ENCODE assay signal across 8 cellular contexts in the genomic region with DNA sequence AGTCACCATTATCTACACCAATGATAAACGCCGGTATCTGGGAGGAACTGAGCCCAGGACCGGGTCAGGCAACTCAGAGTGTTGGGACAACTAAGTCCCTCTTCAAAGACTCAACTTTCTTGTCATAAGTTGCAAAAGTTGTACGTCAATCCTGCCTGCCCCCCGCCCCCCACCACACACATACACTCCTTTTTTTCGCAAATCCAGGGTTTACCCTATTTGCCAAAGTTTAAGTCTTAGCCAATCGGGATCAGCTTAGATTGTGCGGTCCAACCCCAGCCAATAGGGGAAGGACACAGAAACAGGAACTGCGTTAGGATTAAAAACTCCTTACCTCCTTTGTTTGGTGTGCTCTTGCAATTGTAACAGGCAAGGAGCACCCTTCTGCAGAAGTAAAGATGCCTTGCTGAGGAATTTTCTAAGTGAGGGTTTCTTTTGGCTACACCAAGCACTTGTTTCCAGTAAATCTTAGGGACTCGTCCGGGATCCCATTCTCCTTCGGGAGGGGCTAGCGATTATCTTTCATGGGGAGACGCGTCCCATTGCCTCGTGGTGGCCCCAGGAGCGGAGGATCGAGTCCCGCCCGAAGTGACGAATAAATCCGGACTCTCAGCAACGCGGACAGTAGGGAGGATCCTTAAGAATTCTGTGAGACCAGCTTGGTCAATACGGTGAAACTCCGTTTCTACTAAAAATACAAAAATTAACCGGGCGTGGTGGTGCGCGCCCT.
A peak's percentile ranks its signal among the peaks of the same experiment; 100 is the strongest.
DNase-seq lines count a peak whose midpoint lies in the region; ATAC-seq, FAIRE-seq and TF ChIP-seq lines count a peak whose summit lies in the region.

No MANE protein-coding gene starts in this region.

- TF ChIP-seq CTCF in NB4 (IDR thresholded peaks at IDR 0.05; ENCODE audit: low read depth, low read length) (no peak), VCaP (conservative IDR thresholded peaks at IDR 0.05) (peak; percentile 32), H1 (IDR thresholded peaks at IDR 0.05; ENCODE audit: control extremely low read depth in 1 of 3, insufficient read depth in 1 of 3, low read depth in 1 of 3, low read length in 3 of 3) (no peak)

- peak; percentile 76 for ATAC-seq in activated CD4-positive, alpha-beta T cell treated with anti-CD3 and anti-CD28 coated beads for 36 hours

- CTCF ChIA-PET in activated CD4-positive, alpha-beta T cell treated with anti-CD3 and anti-CD28 coated beads for 36 hours (lab: Charles Lee) = interaction anchor here (0.6 to 3.2 kb wide), 15 partner anchors 9 to 724 kb away, joined by 3 to 11 read pairs (median 3); no protein-coding TSS in a partner anchor
- CTCF ChIA-PET in HEK293T (lab: Yijun Ruan, JAX) (interaction anchor here (0.8 to 2.8 kb wide), 2 partner anchors 9 to 367 kb away, joined by 5 to 14 read pairs; no protein-coding TSS in a partner anchor), H1 (lab: Charles Lee; ENCODE audit: partially characterized antibody) (interaction anchor here (0.9 to 2.2 kb wide), 12 partner anchors 8 to 574 kb away, joined by 3 to 8 read pairs (median 4); a partner anchor contains a TSS)

- TF ChIP-seq RAD21 in H1 (IDR thresholded peaks at IDR 0.05 in 1 of 2, conservative IDR thresholded peaks at IDR 0.05 in 1 of 2; ENCODE audit: low read depth in 2 of 2, low read length in 2 of 2) = no peak

- H3K27ac ChIP-seq in VCaP (peak overlapping the region; percentile 81), H1 (ENCODE audit: low read depth, low read length) (peak overlapping the region; percentile 89), mesendoderm (ENCODE audit: low read depth, low read length) (peak overlapping the region; percentile 80)

- no peaks in the 10 kb centered on the region for H3K27me3 ChIP-seq in H1 (replicated peaks in 1 of 4; ENCODE audit: control insufficient read depth in 3 of 4, extremely low read depth in 1 of 4, insufficient read depth in 3 of 4, low read length in 3 of 4)
- H3K27me3 ChIP-seq in mesendoderm (ENCODE audit: insufficient read depth, low read length, poor library complexity) = no peaks in the 10 kb centered on the region

- TF ChIP-seq EP300 in H1 (IDR thresholded peaks at IDR 0.05; ENCODE audit: borderline replicate concordance in 1 of 2, low read depth in 2 of 2, low read length in 2 of 2) = no peak

- TF ChIP-seq POLR2A in NB4 (IDR thresholded peaks at IDR 0.05; ENCODE audit: extremely low read depth, insufficient read length) (peak; percentile 28), H1 (IDR thresholded peaks at IDR 0.05; ENCODE audit: control extremely low read depth in 1 of 2, low read depth in 2 of 2, low read length in 2 of 2) (peak; percentile 64 to 70)

- H2BK15ac ChIP-seq in H1 (ENCODE audit: low read length) = no peak overlapping the region
- H2BK15ac ChIP-seq in mesendoderm (replicated peaks; ENCODE audit: low read depth) = no peak overlapping the region

- H4K5ac ChIP-seq in H1 (ENCODE audit: insufficient read length, low read depth, low read length) = peak overlapping the region; percentile 53
- H4K5ac ChIP-seq in mesendoderm (ENCODE audit: low read length) = peak overlapping the region; percentile 77

- H3K4me2 ChIP-seq in H1 (ENCODE audit: insufficient read depth in 1 of 2, low read depth in 2 of 2, low read length in 2 of 2) = peak overlapping the region; percentile 76 to 79
- peak overlapping the region; percentile 74 for H3K4me2 ChIP-seq in mesendoderm (ENCODE audit: low read length)

- H4K8ac ChIP-seq in H1 (ENCODE audit: extremely low read depth, insufficient read depth, low read length) (peak overlapping the region; percentile 9; the same call in 1 of the 2 replicates), mesendoderm (ENCODE audit: low read depth, low read length) (peak overlapping the region; percentile 91)

- no peak overlapping the region for H3K14ac ChIP-seq in H1 (ENCODE audit: insufficient read length)

- no peak overlapping the region for H3K56ac ChIP-seq in H1 (replicated peaks; ENCODE audit: insufficient read length, low read depth, low read length)
- H3K56ac ChIP-seq in mesendoderm (ENCODE audit: low read length) = peak overlapping the region; percentile 95

- no peaks in the 10 kb centered on the region for H4K20me1 ChIP-seq in H1 (replicated peaks in 1 of 2; ENCODE audit: control insufficient read depth in 1 of 2, insufficient read depth in 2 of 2, low read length in 2 of 2)

- 1% methylated on average over 30 of the region's 30 CpGs; no CpG with 5 or more reads in 1 of the 2 experiments for WGBS in H1 (ENCODE audit: extremely low coverage in 1 of 2, insufficient coverage in 1 of 2, insufficient read length in 1 of 2, insufficient replicate concordance in 2 of 2, low coverage in 1 of 2, low lambda C conversion rate in 2 of 2, missing lambda C conversion rate in 1 of 2), 2 experiments
- no CpG with 5 or more reads among the region's 30 CpGs for WGBS in mesendoderm (ENCODE audit: extremely low coverage, insufficient coverage, low lambda C conversion rate)

- H2BK120ac ChIP-seq in H1 (replicated peaks; ENCODE audit: low read depth, low read length) (no peak overlapping the region), mesendoderm (ENCODE audit: low read depth, low read length) (no peak overlapping the region)

- peaks cover 6% of the 10 kb centered on the region for H3K23me2 ChIP-seq in H1 (ENCODE audit: low read depth, low read length)

- no peaks in the 10 kb centered on the region for H3K9me3 Mint-ChIP-seq in activated CD4-positive, alpha-beta T cell treated with anti-CD3 and anti-CD28 coated beads for 36 hours (ENCODE audit: low read depth)

- H2AK5ac ChIP-seq in H1 (ENCODE audit: low read depth, low read length) (no peak overlapping the region), mesendoderm (ENCODE audit: low read length) (no peak overlapping the region)

- H2BK12ac ChIP-seq in H1 (ENCODE audit: low read depth, low read length) = 0 out of 2 replicates have a peak overlapping the region, but pooled peaks have one; percentile 23

- H3K9me3 ChIP-seq in H1 (ENCODE audit: insufficient read depth in 2 of 2, low read depth in 1 of 2, low read length in 1 of 2) = no peaks in the 10 kb centered on the region

- H3K27me3 Mint-ChIP-seq in activated CD4-positive, alpha-beta T cell treated with anti-CD3 and anti-CD28 coated beads for 36 hours = no peaks in the 10 kb centered on the region

- H2BK20ac ChIP-seq in H1 (ENCODE audit: low read length) = no peak overlapping the region

- H2AFZ ChIP-seq in H1 (ENCODE audit: low read length) = peak overlapping the region; percentile 98; the same call in 1 of the 2 replicates

- peaks cover 2% of the 10 kb centered on the region for H3K4me1 Mint-ChIP-seq in activated CD4-positive, alpha-beta T cell treated with anti-CD3 and anti-CD28 coated beads for 36 hours

- H3K4me3 Mint-ChIP-seq in activated CD4-positive, alpha-beta T cell treated with anti-CD3 and anti-CD28 coated beads for 36 hours = peak overlapping the region; percentile 88

- H3K36me3 ChIP-seq in H1 (ENCODE audit: control insufficient read depth in 2 of 4, insufficient read depth in 4 of 4, low read length in 3 of 4) (no peaks in the 10 kb centered on the region), mesendoderm (ENCODE audit: control insufficient read depth, insufficient read depth, low read length) (no peaks in the 10 kb centered on the region)

- H3K23ac ChIP-seq in H1 (ENCODE audit: insufficient read length) (no peak overlapping the region), mesendoderm (ENCODE audit: low read length) (no peak overlapping the region)

- H3K4ac ChIP-seq in H1 (replicated peaks; ENCODE audit: insufficient read length, low read depth, low read length) = no peak overlapping the region
- H3K4ac ChIP-seq in mesendoderm (ENCODE audit: low read depth, low read length) = peak overlapping the region; percentile 88

- no peaks in the 10 kb centered on the region for H3K36me3 Mint-ChIP-seq in activated CD4-positive, alpha-beta T cell treated with anti-CD3 and anti-CD28 coated beads for 36 hours (ENCODE audit: low read depth)

- peak; percentile 68 for DNase-seq in activated CD4-positive, alpha-beta T cell treated with anti-CD3 and anti-CD28 coated beads for 36 hours
- no peak for DNase-seq in activated CD4-positive, alpha-beta T cell treated with anti-CD3 and anti-CD28 coated beads for 1 hour
- DNase-seq in HEK293T (ENCODE audit: extremely low spot score) = no peak
- peak; percentile 81 for DNase-seq in NB4 (ENCODE audit: low read depth)
- no peak for DNase-seq in H1 (ENCODE audit: low read depth in 1 of 2, low spot score in 2 of 2)
- peak; percentile 93 for DNase-seq in mesendoderm
- peak; percentile 79 for DNase-seq in stromal cell of bone marrow (ENCODE audit: low read depth)

- peak overlapping the region; percentile 9 to 94 (median 80) for H3K9ac ChIP-seq in H1 (replicated peaks in 1 of 4; ENCODE audit: extremely low read depth in 1 of 4, low read depth in 3 of 4, low read length in 3 of 4)
- H3K9ac ChIP-seq in mesendoderm (ENCODE audit: low read length) = peak overlapping the region; percentile 97

- peak overlapping the region; percentile 99 for H3K4me3 ChIP-seq in NB4 (ENCODE audit: low read depth, low read length)
- H3K4me3 ChIP-seq in H1 (ENCODE audit: extremely low read depth in 1 of 4, insufficient read depth in 2 of 4, low read depth in 3 of 4, low read length in 4 of 4) = peak overlapping the region; percentile 96 to 100 (median 100)
- peak overlapping the region; percentile 92 for H3K4me3 ChIP-seq in mesendoderm (ENCODE audit: low read length)

- H2BK5ac ChIP-seq in H1 (ENCODE audit: low read depth, low read length) (peak overlapping the region; percentile 88), mesendoderm (ENCODE audit: low read length) (peak overlapping the region; percentile 72)

- H3K79me1 ChIP-seq in H1 (ENCODE audit: low read depth, low read length) (no peaks in the 10 kb centered on the region; the same call in 1 of the 2 replicates), mesendoderm (ENCODE audit: low read length) (no peaks in the 10 kb centered on the region)

- intact Hi-C loops in activated CD4-positive, alpha-beta T cell treated with anti-CD3 and anti-CD28 coated beads for 36 hours (cut with DNase I, micrococcal nuclease) = loop anchor here (1.0 to 5.0 kb wide), 6 partner anchors 10 to 1764 kb away; a partner anchor contains a TSS

- POLR2A ChIA-PET in activated CD4-positive, alpha-beta T cell treated with anti-CD3 and anti-CD28 coated beads for 36 hours (lab: Charles Lee) = interaction anchor here (0.7 to 2.1 kb wide), 5 partner anchors 31 to 715 kb away, joined by 3 to 7 read pairs (median 5); a partner anchor contains a TSS
- POLR2A ChIA-PET in HEK293T (lab: Yijun Ruan, JAX) (interaction anchor here (0.6 to 3.0 kb wide), 11 partner anchors 10 to 715 kb away, joined by 3 to 14 read pairs (median 4); a partner anchor contains a TSS), H1 (lab: Charles Lee; ENCODE audit: partially characterized antibody) (interaction anchor here (0.7 to 4.9 kb wide), 24 partner anchors 10 to 716 kb away, joined by 3 to 56 read pairs (median 4); a partner anchor contains a TSS)

- peak; percentile 80 for FAIRE-seq in H1 (lab: Jason Lieb, UNC)

- peak overlapping the region; percentile 87 for H3K27ac Mint-ChIP-seq in activated CD4-positive, alpha-beta T cell treated with anti-CD3 and anti-CD28 coated beads for 36 hours

- H4K91ac ChIP-seq in H1 (replicated peaks; ENCODE audit: insufficient read length, low read length) = no peak overlapping the region

- H3K4me1 ChIP-seq in H1 (replicated peaks in 1 of 4; ENCODE audit: control insufficient read depth in 3 of 4, insufficient read depth in 4 of 4, low read length in 3 of 4) = peaks cover 0 to 6% (median 1%) of the 10 kb centered on the region in 4 experiments; a peak in 3 of 7 replicates
- no peaks in the 10 kb centered on the region for H3K4me1 ChIP-seq in mesendoderm (ENCODE audit: control insufficient read depth, low read depth, low read length)

- H3K18ac ChIP-seq in H1 (ENCODE audit: extremely low read depth, low read length) (peak overlapping the region; percentile 75; the same call in 1 of the 2 replicates), mesendoderm (ENCODE audit: low read length) (peak overlapping the region; percentile 88)

- H3K79me2 ChIP-seq in H1 (ENCODE audit: control insufficient read depth in 1 of 2, insufficient read depth in 2 of 2, low read length in 2 of 2) (no peaks in the 10 kb centered on the region), mesendoderm (ENCODE audit: control insufficient read depth, insufficient read depth, low read length) (no peaks in the 10 kb centered on the region)

Comparison
In these comparisons a context has a peak if more than half of its experiments do, and no peak if none do; other contexts are left out.
1. DNase-seq: peak in activated CD4-positive, alpha-beta T cell treated with anti-CD3 and anti-CD28 coated beads for 36 hours (single experiment), NB4 (single experiment), mesendoderm (single experiment) and stromal cell of bone marrow (single experiment); none in activated CD4-positive, alpha-beta T cell treated with anti-CD3 and anti-CD28 coated beads for 1 hour (single experiment), HEK293T (single experiment) and H1 (0 of 2).
2. Peak in every context shown above with its lines, with median percentiles within 50 percentile points of each other: H3K4me3 ChIP-seq and H3K27ac ChIP-seq.